In genomic region chr2:9821805-9822445, GRCh38 we compare ENCODE assay signal across 16 cellular contexts.
"Had no signal": no experiment of that assay in that cellular context is flagged by ENCODE, and none has a peak within 500 bp of the region (broad histone marks: within the 10 kb centered on the region; RNA-seq: fewer than 3 reads in every experiment).

No MANE protein-coding gene starts in this region.

- H3K9me3 ChIP-seq: heart left ventricle, psoas muscle, sigmoid colon, thoracic aorta had no signal

- H3K4me3 ChIP-seq: dorsolateral prefrontal cortex, heart left ventricle, psoas muscle, sigmoid colon, thoracic aorta had no signal

- FAIRE-seq: astrocyte, frontal cortex had no signal

- H3K36me3 ChIP-seq: heart left ventricle, sigmoid colon, thoracic aorta had no signal

- H3K4me1 ChIP-seq: heart left ventricle, psoas muscle, sigmoid colon had no signal

- H3K27ac ChIP-seq: dorsolateral prefrontal cortex, heart left ventricle, psoas muscle, sigmoid colon, thoracic aorta had no signal

- H3K27me3 ChIP-seq: dorsolateral prefrontal cortex, heart left ventricle, sigmoid colon had no signal

- DNase-seq: activated CD4-positive, alpha-beta memory T cell treated with anti-CD3 and anti-CD28 coated beads for 36 hours; activated CD4-positive, alpha-beta T cell treated with anti-CD3 and anti-CD28 coated beads for 1 hour; activated naive CD4-positive, alpha-beta T cell treated with Interleukin-2 at 50 U/mL for 16 hours; activated naive CD8-positive, alpha-beta T cell treated with anti-CD3 and anti-CD28 coated beads, Interleukin-2, amount 50 U/mL, for 24 hours; dorsolateral prefrontal cortex; heart left ventricle; islet precursor cell; natural killer cell; occipital lobe; psoas muscle; sigmoid colon; stimulated activated CD4-positive, alpha-beta T cell treated with anti-CD3 and anti-CD28 coated beads, Interleukin-12 subunit alpha, Interleukin-12 subunit beta, amount 100 ng/mL, for 4 hours; stimulated activated naive CD8-positive, alpha-beta T cell treated with anti-CD3 and anti-CD28 coated beads, Interleukin-15, Interleukin-2, amounts not matched to agents 100 U/mL and 50 U/mL, for 24 hours had no signal
